Comparison of ENCODE assay signal across 7 cellular contexts in the genomic region with DNA sequence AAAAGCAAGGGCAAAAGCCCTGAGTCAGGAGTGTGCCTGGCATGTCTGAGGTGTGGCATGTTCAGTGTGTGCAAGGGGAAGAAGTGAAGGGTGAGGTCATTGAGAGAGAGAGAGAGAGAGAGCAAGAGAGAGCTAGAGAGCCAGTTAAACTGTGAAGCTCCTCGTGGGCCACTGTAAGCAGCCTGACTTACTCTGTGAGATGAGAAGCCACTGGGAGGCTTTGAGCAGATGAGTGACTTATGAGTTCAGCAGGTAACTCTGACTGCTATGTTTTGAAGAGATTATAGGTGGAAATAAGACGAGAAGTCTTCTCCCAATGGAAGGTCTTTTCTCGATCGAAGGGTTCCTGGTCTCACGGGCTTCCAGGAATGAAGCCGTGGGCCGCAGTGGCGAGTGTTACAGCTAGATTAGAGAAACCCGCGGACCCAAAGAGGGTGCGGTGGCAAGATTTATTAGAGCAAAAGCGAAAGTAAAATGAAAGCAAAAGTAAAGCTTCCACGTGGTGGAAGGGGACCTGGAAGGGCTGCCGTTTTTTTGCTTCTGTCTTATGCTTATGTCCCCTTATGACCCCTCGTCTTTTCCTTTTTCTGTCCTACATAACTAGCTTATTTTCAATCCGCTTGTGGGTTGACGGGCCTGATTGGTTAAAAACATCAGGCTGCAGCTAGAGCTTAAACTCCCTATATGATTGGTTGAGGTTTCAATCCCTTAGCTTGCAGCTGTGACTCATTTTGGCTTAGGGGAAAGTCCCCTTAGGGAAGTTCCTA.
A peak's percentile ranks its signal among the peaks of the same experiment; 100 is the strongest.
DNase-seq lines count a peak whose midpoint lies in the region; ATAC-seq, FAIRE-seq and TF ChIP-seq lines count a peak whose summit lies in the region.

No MANE protein-coding gene starts in this region.

- no peak overlapping the region for H3K27ac Mint-ChIP-seq in activated B cell treated with CpG ODN at 0.5 μM for 24 hours

- FAIRE-seq in GM18507 (lab: Jason Lieb, UNC): peak; percentile 95

- peaks cover 2% of the 10 kb centered on the region for H3K9me3 Mint-ChIP-seq in activated B cell treated with CpG ODN at 0.5 μM for 24 hours

- H3K4me1 Mint-ChIP-seq in activated B cell treated with CpG ODN at 0.5 μM for 24 hours: peaks cover 6% of the 10 kb centered on the region

- no peaks in the 10 kb centered on the region for H3K36me3 Mint-ChIP-seq in activated B cell treated with CpG ODN at 0.5 μM for 24 hours (ENCODE audit: low read depth)

- POLR2A ChIA-PET in activated B cell treated with CpG ODN at 0.5 μM for 24 hours (lab: Charles Lee): interaction anchor here (0.7 to 1.9 kb wide), 6 partner anchors 9 to 730 kb away, joined by 3 to 15 read pairs (median 4); a partner anchor contains a TSS

- ATAC-seq in HG02571 (IDR thresholded peaks at IDR 0.05; ENCODE audit: unreplicated experiment) (peak; percentile 86), activated B cell treated with CpG ODN at 0.5 μM for 24 hours (ENCODE audit: low read depth) (peak; percentile 77)

- no peak for TF ChIP-seq CTCF in activated B cell treated with CpG ODN at 0.5 μM for 24 hours (IDR thresholded peaks at IDR 0.05)
- TF ChIP-seq CTCF in epithelial cell of esophagus (IDR thresholded peaks at IDR 0.05; ENCODE audit: insufficient read depth, low read depth, low read length, missing control alignments): no peak

- CTCF ChIA-PET in activated B cell treated with CpG ODN at 0.5 μM for 24 hours (lab: Charles Lee): interaction anchor here (0.8 to 5.3 kb wide), 3 partner anchors 10 to 889 kb away, joined by 3 to 46 read pairs (median 4); no protein-coding TSS in a partner anchor

- peaks cover 3% of the 10 kb centered on the region for H3K27me3 Mint-ChIP-seq in activated B cell treated with CpG ODN at 0.5 μM for 24 hours

- intact Hi-C loops in activated B cell treated with CpG ODN at 0.5 μM for 24 hours (cut with micrococcal nuclease) (loop anchor here (1.0 to 5.0 kb wide), 5 partner anchors 347 to 1447 kb away; a partner anchor contains a TSS), posterior vena cava (cut with DNase I) (loop anchor here (10.0 kb wide), 2 partner anchors 555 to 565 kb away; no protein-coding TSS in a partner anchor)

- DNase-seq in GM18507 (ENCODE audit: extremely low spot score, insufficient read length, low read depth) (no peak), NAMALWA (ENCODE audit: low spot score) (peak; percentile 53), activated B cell treated with CpG ODN at 0.5 μM for 24 hours (peak; percentile 34), epithelial cell of esophagus (ENCODE audit: low read depth) (peak; percentile 20), posterior vena cava (ENCODE audit: low spot score) (no peak)
- peak; percentile 28 for DNase-seq in stimulated activated CD4-positive, alpha-beta T cell treated with anti-CD3 and anti-CD28 coated beads, Interleukin-12 subunit alpha, Interleukin-12 subunit beta, amount 100 ng/mL, for 4 hours

- no peak overlapping the region for H3K4me3 Mint-ChIP-seq in activated B cell treated with CpG ODN at 0.5 μM for 24 hours

- H3K4me3 ChIP-seq in epithelial cell of esophagus (ENCODE audit: low read length): no peak overlapping the region

Comparison
In these comparisons a context has a peak if more than half of its experiments do, and no peak if none do; other contexts are left out.
1. DNase-seq: peak in NAMALWA (single experiment), activated B cell treated with CpG ODN at 0.5 μM for 24 hours (single experiment), epithelial cell of esophagus (single experiment) and stimulated activated CD4-positive, alpha-beta T cell treated with anti-CD3 and anti-CD28 coated beads, Interleukin-12 subunit alpha, Interleukin-12 subunit beta, amount 100 ng/mL, for 4 hours (single experiment); none in GM18507 (single experiment) and posterior vena cava (single experiment).